ENCODE assay signal across 22 cellular contexts in genomic region chr11:116529681-116530080, GRCh38.
DNase-seq lines count a peak whose midpoint lies in the region; ATAC-seq and TF ChIP-seq lines count a peak whose summit lies in the region.
"Had no signal": no experiment of that assay in that cellular context is flagged by ENCODE, and none has a peak within 500 bp of the region (broad histone marks: within the 10 kb centered on the region; RNA-seq: fewer than 3 reads in every experiment).

No MANE protein-coding gene starts in this region.

- POLR2A ChIA-PET in activated CD4-positive, alpha-beta T cell treated with anti-CD3 and anti-CD28 coated beads, Interleukin-2, amount 10 ng/mL, durations not matched to agents 7 days and 5 days (lab: Charles Lee), result no interaction called here

- peaks cover 14% of the 10 kb centered on the region for H3K27me3 Mint-ChIP-seq in activated CD4-positive, alpha-beta T cell treated with anti-CD3 and anti-CD28 coated beads, Interleukin-2, amount 10 ng/mL, durations not matched to agents 7 days and 5 days

- ATAC-seq in upper lobe of right lung (no peak), Right ventricle myocardium inferior (no peak)
- ATAC-seq: HCT116 had no signal

- no peak overlapping the region for H3K4me3 Mint-ChIP-seq in activated CD4-positive, alpha-beta T cell treated with anti-CD3 and anti-CD28 coated beads, Interleukin-2, amount 10 ng/mL, durations not matched to agents 7 days and 5 days
- H3K4me3 Mint-ChIP-seq: CD4-positive, CD25-positive, alpha-beta regulatory T cell; CD8-positive, alpha-beta memory T cell; HFFc6 had no signal

- H3K4me3 ChIP-seq in upper lobe of right lung, result no peak overlapping the region

- CTCF ChIA-PET in activated CD4-positive, alpha-beta T cell treated with anti-CD3 and anti-CD28 coated beads, Interleukin-2, amount 10 ng/mL, durations not matched to agents 7 days and 5 days (lab: Charles Lee), result no interaction called here

- no peaks in the 10 kb centered on the region for H3K36me3 Mint-ChIP-seq in activated CD4-positive, alpha-beta T cell treated with anti-CD3 and anti-CD28 coated beads, Interleukin-2, amount 10 ng/mL, durations not matched to agents 7 days and 5 days (ENCODE audit: low read depth)
- H3K36me3 Mint-ChIP-seq: CD4-positive, CD25-positive, alpha-beta regulatory T cell; CD8-positive, alpha-beta memory T cell had no signal

- intact Hi-C loops in posterior vena cava (cut with DNase I) (loop anchor here in 1 of 2 donors (10.0 kb wide), 1 partner anchor 735 kb away; no protein-coding TSS in a partner anchor), upper lobe of right lung (cut with DNase I) (no loop called here), Right ventricle myocardium inferior (cut with DNase I) (no loop called here)

- H3K27ac ChIP-seq in caudate nucleus (ENCODE audit: low read depth, low read length) (peak overlapping the region; percentile 64), upper lobe of right lung (no peak overlapping the region)
- H3K27ac ChIP-seq: HL-60 had no signal

- no peaks in the 10 kb centered on the region for H3K9me3 ChIP-seq in upper lobe of right lung
- H3K9me3 ChIP-seq: BE2C had no signal

- H3K27me3 ChIP-seq in upper lobe of right lung, result peaks cover 3% of the 10 kb centered on the region
- H3K27me3 ChIP-seq: BE2C had no signal

- TF ChIP-seq CTCF in upper lobe of right lung (IDR thresholded peaks at IDR 0.05), result no peak

- no peaks in the 10 kb centered on the region for H3K4me1 ChIP-seq in upper lobe of right lung
- H3K4me1 ChIP-seq: BE2C had no signal

- H3K4me1 Mint-ChIP-seq in activated CD4-positive, alpha-beta T cell treated with anti-CD3 and anti-CD28 coated beads, Interleukin-2, amount 10 ng/mL, durations not matched to agents 7 days and 5 days, result no peaks in the 10 kb centered on the region
- H3K4me1 Mint-ChIP-seq: CD4-positive, CD25-positive, alpha-beta regulatory T cell; CD8-positive, alpha-beta memory T cell had no signal

- no peak overlapping the region for H3K27ac Mint-ChIP-seq in activated CD4-positive, alpha-beta T cell treated with anti-CD3 and anti-CD28 coated beads, Interleukin-2, amount 10 ng/mL, durations not matched to agents 7 days and 5 days
- H3K27ac Mint-ChIP-seq: CD4-positive, CD25-positive, alpha-beta regulatory T cell; CD8-positive, alpha-beta memory T cell; HFFc6 had no signal

- no peaks in the 10 kb centered on the region for H3K9me3 Mint-ChIP-seq in activated CD4-positive, alpha-beta T cell treated with anti-CD3 and anti-CD28 coated beads, Interleukin-2, amount 10 ng/mL, durations not matched to agents 7 days and 5 days

- DNase-seq in NCI-H146 treated with DMSO at 0.1 percent for 48 hours (lab: John Stamatoyannopoulos, UW; ENCODE audit: unreplicated experiment), result peak; percentile 39
- no peak for DNase-seq in caudate nucleus (lab: John Stamatoyannopoulos, UW)
- DNase-seq in posterior vena cava (ENCODE audit: low spot score), result peak; percentile 25
- peak; percentile 19 for DNase-seq in upper lobe of right lung
- DNase-seq in NCI-H1417 treated with DMSO at 0.1 percent for 48 hours (lab: John Stamatoyannopoulos, UW), result no peak
- DNase-seq in Right ventricle myocardium inferior (ENCODE audit: missing footprints), result no peak
- DNase-seq in activated CD4-positive, alpha-beta T cell treated with anti-CD3 and anti-CD28 coated beads, Interleukin-2, amount 10 ng/mL, durations not matched to agents 7 days and 5 days, result no peak
- DNase-seq: ACHN; BE2C; C1 segment of cervical spinal cord; CD4-positive, CD25-positive, alpha-beta regulatory T cell; CD8-positive, alpha-beta memory T cell; COR-L47; DMS 273 treated with DMSO at 0.1 percent for 48 hours; DMS53; DND-41; EL; GOT3; H7; HFFc6 had no signal

- no peaks in the 10 kb centered on the region for H3K36me3 ChIP-seq in upper lobe of right lung
- H3K36me3 ChIP-seq: BE2C had no signal

Comparison
In these comparisons a context has a peak if more than half of its experiments do, and no peak if none do; other contexts are left out.
1. DNase-seq: peak in NCI-H146 treated with DMSO at 0.1 percent for 48 hours (single experiment), posterior vena cava (single experiment) and upper lobe of right lung (single experiment); none in caudate nucleus (0 of 61), NCI-H1417 treated with DMSO at 0.1 percent for 48 hours (single experiment), Right ventricle myocardium inferior (single experiment) and activated CD4-positive, alpha-beta T cell treated with anti-CD3 and anti-CD28 coated beads, Interleukin-2, amount 10 ng/mL, durations not matched to agents 7 days and 5 days (single experiment).